Comparison of ENCODE assay signal across 8 cellular contexts in genomic region chr2:72893594-72894319, GRCh38. TPM values are rescaled to one million over a fixed set of nuclear protein-coding genes. Genes with fewer than 3 reads are reported as not detected.
A peak's percentile ranks its signal among the peaks of the same experiment; 100 is the strongest.
DNase-seq lines count a peak whose midpoint lies in the region; ATAC-seq and TF ChIP-seq lines count a peak whose summit lies in the region.

No MANE protein-coding gene starts in this region.

- POLR2A ChIA-PET in RWPE1 (lab: Yijun Ruan, JAX; ENCODE audit: low non-redundant PET): no interaction called here
- POLR2A ChIA-PET in MCF 10A (lab: Yijun Ruan, JAX): no interaction called here

- TF ChIP-seq POLR2A in transverse colon (IDR thresholded peaks at IDR 0.05): no peak

- H3K36me3 ChIP-seq in transverse colon: peaks cover 0 to 9% (median 2%) of the 10 kb centered on the region in 4 donors

- TF ChIP-seq EP300 in transverse colon (IDR thresholded peaks at IDR 0.05; ENCODE audit: low read depth): no peak

- peaks cover 19% of the 10 kb centered on the region for H3K4me1 Mint-ChIP-seq in MCF 10A (ENCODE audit: insufficient read depth, unreplicated experiment)

- H3K27me3 ChIP-seq in transverse colon: peaks cover 13% of the 10 kb centered on the region

- no peaks in the 10 kb centered on the region for H3K27me3 Mint-ChIP-seq in MCF 10A (ENCODE audit: insufficient read depth, unreplicated experiment)

- no peak overlapping the region for H3K27ac Mint-ChIP-seq in MCF 10A (ENCODE audit: low read depth, unreplicated experiment)

- CTCF ChIA-PET in RWPE1 (lab: Yijun Ruan, JAX) (interaction anchor here (0.5 to 4.5 kb wide), 21 partner anchors 9 to 318 kb away, joined by 3 to 39 read pairs (median 4); partner anchors contain the start of gene EMX1), MCF 10A (lab: Yijun Ruan, JAX) (interaction anchor here (0.6 to 6.4 kb wide), 28 partner anchors 8 to 1749 kb away, joined by 3 to 90 read pairs (median 4); no protein-coding TSS in a partner anchor)

- H3K9me3 ChIP-seq in transverse colon: no peaks in the 10 kb centered on the region

- H3K27ac ChIP-seq in RWPE1 (no peak overlapping the region), transverse colon (no peak overlapping the region)

- in situ Hi-C loops in transverse colon (cut with MboI; ENCODE audit: low pct_ligation_motif_present in 1 of 4, low pct_unique_long_range_greater_than_20kb in 1 of 4, low sequenced_read_pairs in 3 of 4): loop anchor here in 2 of 4 donors (25.0 kb wide), 2 partner anchors 269 to 294 kb away; no protein-coding TSS in a partner anchor

- no TSS peak for BruUV-seq in MCF 10A (replicated peaks; lab: Mats Ljungman, UMichigan)

- no peak overlapping the region for H3K4me3 ChIP-seq in transverse colon

- peaks cover 4 to 38% (median 25%) of the 10 kb centered on the region in 4 donors for H3K4me1 ChIP-seq in transverse colon

- H3K9me3 Mint-ChIP-seq in MCF 10A (ENCODE audit: unreplicated experiment): no peaks in the 10 kb centered on the region

- DNase-seq in NCI-H1417 (lab: John Stamatoyannopoulos, UW) (peak; percentile 9 to 62 (median 15)), NCI-H1417 treated with DMSO at 0.1 percent for 48 hours (lab: John Stamatoyannopoulos, UW) (no peak), RWPE1 (ENCODE audit: low spot score) (peak; percentile 50), MCF 10A (ENCODE audit: unreplicated experiment) (peak; percentile 40), left lobe of liver (ENCODE audit: low spot score) (no peak), transverse colon (peak; percentile 48)

- TF ChIP-seq CTCF in RWPE1 (conservative IDR thresholded peaks at IDR 0.05; ENCODE audit: low read depth) (peak; percentile 46), MCF 10A (IDR thresholded peaks at IDR 0.05; ENCODE audit: unreplicated experiment) (peak; percentile 41), transverse colon (IDR thresholded peaks at IDR 0.05) (peak; percentile 32 to 67 (median 55))

- no peak overlapping the region for H3K4me3 Mint-ChIP-seq in MCF 10A (ENCODE audit: unreplicated experiment)

- ATAC-seq in GM21367 (IDR thresholded peaks at IDR 0.05; ENCODE audit: unreplicated experiment) (peak; percentile 65), HG03521 (IDR thresholded peaks at IDR 0.05; ENCODE audit: unreplicated experiment) (peak; percentile 56), left lobe of liver (peak; percentile 64)

- peaks cover 9% of the 10 kb centered on the region for H3K36me3 Mint-ChIP-seq in MCF 10A (ENCODE audit: insufficient read depth, unreplicated experiment)

- 64% methylated on average over 15 of the region's 15 CpGs; no CpG with 5 or more reads in 1 of the 2 donors for WGBS in transverse colon (ENCODE audit: low coverage in 1 of 2), 2 donors

- intact Hi-C loops in MCF 10A (cut with micrococcal nuclease): loop anchor here (1.0 to 5.0 kb wide), 2 partner anchors 179 to 284 kb away; partner anchors contain the start of gene SFXN5
- intact Hi-C loops in transverse colon (cut with DNase I; ENCODE audit: low total_unique reads): loop anchor here (5.0 to 10.0 kb wide), 2 partner anchors 79 to 281 kb away; no protein-coding TSS in a partner anchor

RNA-seq across cellular contexts. Expression of gene SPR, which starts 6.5 kb away (rescaled TPM):
- total RNA-seq in MCF 10A (2022) (12.9 and 18.1 TPM in 2 replicates), left lobe of liver (64.5 TPM), transverse colon (100 to 1,000 TPM in 1 of 4 donors, 10 to 100 TPM in 3; 83.8 to 431 (median 98.0) TPM)

RNA-seq across cellular contexts. Expression of gene EMX1, which starts 23.6 kb away (rescaled TPM):
- total RNA-seq in MCF 10A (2022): not detected in 2 replicates
- total RNA-seq in left lobe of liver: 0.20 TPM
- total RNA-seq in transverse colon: 1 to 10 TPM in 3 of 4 donors, not detected in 1; 1.5 to 2.9 (median 2.7) TPM

Comparison
In these comparisons a context has a peak if more than half of its experiments do, and no peak if none do; other contexts are left out.
1. DNase-seq: peak in NCI-H1417 (3 of 3), RWPE1 (single experiment), MCF 10A (single experiment) and transverse colon (single experiment); none in NCI-H1417 treated with DMSO at 0.1 percent for 48 hours (single experiment) and left lobe of liver (single experiment).
2. Peak in every context shown above with its lines, with median percentiles within 50 percentile points of each other: ATAC-seq and CTCF ChIP-seq.